Comparison of ENCODE assay signal across 1 cellular context in genomic region chr13:49494645-49495044, GRCh38.
TF ChIP-seq lines count a peak whose summit lies in the region.

No MANE protein-coding gene starts in this region.

TF ChIP-seq in HepG2, 621 proteins besides CTCF, POLR2A, EP300 and RAD21:
- peak; percentile 54; the same call in 1 of the 2 replicates for TF ChIP-seq ZNF7 (CRISPR knock-in tag; IDR thresholded peaks at IDR 0.05)
- TF ChIP-seq ADNP (CRISPR knock-in tag; IDR thresholded peaks at IDR 0.05), result no peak
- no peak for TF ChIP-seq DBP (CRISPR knock-in tag; IDR thresholded peaks at IDR 0.05; ENCODE audit: not compliant biosample characterization)
- 0 out of 2 replicates have a peak, but pooled peaks have one; percentile 23 for TF ChIP-seq ZSCAN29 (CRISPR knock-in tag; conservative IDR thresholded peaks at IDR 0.05)
- 0 out of 2 replicates have a peak, but pooled peaks have one; percentile 6 for TF ChIP-seq SAP130 (CRISPR knock-in tag; IDR thresholded peaks at IDR 0.05; ENCODE audit: low read depth)
